Comparison of ENCODE assay signal across 8 cellular contexts in the genomic region with DNA sequence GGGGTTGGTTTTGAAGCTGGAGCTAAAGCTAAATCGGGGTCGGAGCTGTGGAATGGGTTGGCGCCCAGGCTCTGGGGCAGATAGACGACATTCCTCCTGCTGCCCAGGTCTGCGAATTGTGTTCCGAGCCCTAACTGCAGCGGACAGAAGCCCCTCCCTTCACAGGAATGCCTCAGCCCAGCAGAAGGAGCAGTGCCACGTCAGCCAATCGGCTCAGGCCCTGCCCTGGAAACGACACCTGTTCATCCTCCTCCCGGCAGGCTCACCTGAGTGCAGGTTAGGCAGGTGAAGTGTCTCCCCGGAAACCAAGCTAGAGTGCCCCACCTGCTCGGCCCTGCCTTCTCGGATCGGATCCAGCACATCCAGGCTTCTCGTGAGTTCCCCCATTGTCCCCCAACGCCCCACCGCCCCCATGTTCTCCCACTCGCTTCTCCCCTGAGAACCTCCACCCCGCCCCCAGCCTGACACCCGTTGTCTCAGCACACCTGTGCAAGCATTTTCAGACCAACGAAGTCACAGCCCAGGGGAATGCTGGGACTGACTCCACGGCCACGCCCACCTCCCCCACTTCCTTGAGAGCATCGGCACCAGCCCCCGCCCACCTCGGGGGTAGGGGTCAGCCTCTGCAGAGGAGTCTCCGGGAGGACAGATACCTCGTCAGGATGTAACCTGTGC. TPM values are rescaled to one million over a fixed set of nuclear protein-coding genes. Genes with fewer than 3 reads are reported as not detected.
DNase-seq lines count a peak whose midpoint lies in the region; ATAC-seq and TF ChIP-seq lines count a peak whose summit lies in the region.

No MANE protein-coding gene starts in this region.

- H3K36me3 ChIP-seq in effector memory CD4-positive, alpha-beta T cell (ENCODE audit: control insufficient read depth, insufficient read depth, low read length), result no peaks in the 10 kb centered on the region

- peak overlapping the region in 1 of 2 donors; percentile 31 for H3K27ac Mint-ChIP-seq in natural killer cell

- intact Hi-C loops in natural killer cell (cut with micrococcal nuclease), result no loop called here

- H3K9me3 ChIP-seq in effector memory CD4-positive, alpha-beta T cell (ENCODE audit: control insufficient read depth, low read length), result no peaks in the 10 kb centered on the region

- ATAC-seq in natural killer cell (peak in 1 of 3 donors; percentile 28), HG03108 (IDR thresholded peaks at IDR 0.05; ENCODE audit: unreplicated experiment) (no peak), GM21619 (IDR thresholded peaks at IDR 0.05; ENCODE audit: unreplicated experiment) (no peak)

- DNase-seq in DMS79 (lab: John Stamatoyannopoulos, UW) (peak; percentile 86), NCI-H2107 treated with DMSO at 0.1 percent for 48 hours (lab: John Stamatoyannopoulos, UW; ENCODE audit: unreplicated experiment) (peak; percentile 25), natural killer cell (no peak), HK-2 (ENCODE audit: unreplicated experiment) (no peak), SKM-1 treated with dmso at 0.1 percent for 144 hours (lab: John Stamatoyannopoulos, UW; ENCODE audit: unreplicated experiment) (no peak)
- no peak for DNase-seq in effector memory CD4-positive, alpha-beta T cell

- H3K4me1 ChIP-seq in effector memory CD4-positive, alpha-beta T cell (ENCODE audit: control insufficient read depth, insufficient read depth, low read length, poor library complexity, severe bottlenecking), result peaks cover 8% of the 10 kb centered on the region

- H3K4me3 ChIP-seq in effector memory CD4-positive, alpha-beta T cell (ENCODE audit: insufficient read depth, low read depth, low read length, poor library complexity, severe bottlenecking), result peak overlapping the region; percentile 5

- no peaks in the 10 kb centered on the region for H3K9me3 Mint-ChIP-seq in natural killer cell

- no peak overlapping the region for H3K27ac ChIP-seq in effector memory CD4-positive, alpha-beta T cell (ENCODE audit: insufficient read depth, low read length, poor library complexity, severe bottlenecking)

- no peaks in the 10 kb centered on the region for H3K27me3 ChIP-seq in effector memory CD4-positive, alpha-beta T cell (replicated peaks; ENCODE audit: control insufficient read depth, insufficient read depth, low read length, poor library complexity, severe bottlenecking)

- H3K4me1 Mint-ChIP-seq in natural killer cell, result peaks cover 26 to 38% of the 10 kb centered on the region in 2 donors

- no peaks in the 10 kb centered on the region for H3K36me3 Mint-ChIP-seq in natural killer cell

- H3K27me3 Mint-ChIP-seq in natural killer cell (ENCODE audit: low read depth in 2 of 2), result peaks cover 0 to 7% of the 10 kb centered on the region in 2 donors

- TF ChIP-seq CTCF in natural killer cell (IDR thresholded peaks at IDR 0.05), result no peak

- peak overlapping the region; percentile 78 for H3K4me3 Mint-ChIP-seq in natural killer cell

RNA-seq across cellular contexts. Expression of gene TMEM125, which starts 0.8 kb away (rescaled TPM):
- total RNA-seq in natural killer cell, result not detected

RNA-seq across cellular contexts. Expression of gene C1orf210, which starts 14.8 kb away (rescaled TPM):
- total RNA-seq in natural killer cell, result not detected

RNA-seq across cellular contexts. Expression of gene TIE1, which starts 30.2 kb away (rescaled TPM):
- total RNA-seq in natural killer cell, result 10 to 100 TPM in 1 of 3 donors, 1 to 10 TPM in 2; 4.5 to 10.7 (median 6.7) TPM

Comparison
In these comparisons a context has a peak if more than half of its experiments do, and no peak if none do; other contexts are left out.
1. DNase-seq: peak in DMS79 (single experiment) and NCI-H2107 treated with DMSO at 0.1 percent for 48 hours (single experiment); none in effector memory CD4-positive, alpha-beta T cell (0 of 3), natural killer cell (single experiment), HK-2 (single experiment) and SKM-1 treated with dmso at 0.1 percent for 144 hours (single experiment).